18 cellular contexts compared by ENCODE assay signal in the genomic region with DNA sequence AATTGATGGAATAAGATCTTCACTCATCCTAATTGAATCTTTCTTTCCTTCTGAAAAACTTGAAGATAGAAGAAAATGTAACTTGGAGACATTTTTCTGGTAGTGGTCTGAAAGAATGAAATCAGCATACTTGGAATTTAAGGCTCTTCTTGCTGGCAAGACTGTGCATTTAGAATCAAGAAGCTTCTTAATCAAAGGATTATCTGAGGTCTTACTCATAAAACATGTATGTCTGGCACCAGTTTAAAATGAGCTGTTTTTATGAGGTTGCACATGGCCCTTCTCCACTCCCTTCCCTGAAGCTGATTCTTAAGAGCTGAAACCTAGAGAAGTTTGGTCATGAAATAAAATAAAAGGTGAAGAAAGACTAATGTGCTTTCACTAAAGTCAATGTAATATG.
A peak's percentile ranks its signal among the peaks of the same experiment; 100 is the strongest.
DNase-seq lines count a peak whose midpoint lies in the region; ATAC-seq and TF ChIP-seq lines count a peak whose summit lies in the region.
"Had no signal": no experiment of that assay in that cellular context is flagged by ENCODE, and none has a peak within 500 bp of the region (broad histone marks: within the 10 kb centered on the region; RNA-seq: fewer than 3 reads in every experiment).

No MANE protein-coding gene starts in this region.

- no peak for ATAC-seq in Panc1
- no peak for ATAC-seq in HG02678 (IDR thresholded peaks at IDR 0.05; ENCODE audit: unreplicated experiment)

- H3K9me3 ChIP-seq in Panc1 (ENCODE audit: control insufficient read depth, insufficient read depth, low read depth, low read length) (no peaks in the 10 kb centered on the region), osteoblast (ENCODE audit: low read depth, low read length) (no peaks in the 10 kb centered on the region)
- H3K9me3 ChIP-seq: SJSA1, stomach had no signal

- H3K27ac Mint-ChIP-seq in activated CD4-positive, alpha-beta T cell treated with anti-CD3 and anti-CD28 coated beads, Interleukin-2, amount 10 ng/mL, durations not matched to agents 7 days and 5 days, result no peak overlapping the region
- H3K27ac Mint-ChIP-seq: CD8-positive, alpha-beta memory T cell; neural progenitor cell had no signal

- peaks cover 30% of the 10 kb centered on the region for H3K4me1 ChIP-seq in Panc1 (ENCODE audit: control insufficient read depth, insufficient read depth, low read length)
- H3K4me1 ChIP-seq in osteoblast (ENCODE audit: insufficient read depth, low read length), result peaks cover 12% of the 10 kb centered on the region
- H3K4me1 ChIP-seq: neural progenitor cell, stomach had no signal

- H3K27me3 ChIP-seq in Panc1 (ENCODE audit: control insufficient read depth, insufficient read depth, low read length) (no peaks in the 10 kb centered on the region), osteoblast (ENCODE audit: insufficient read depth, low read length) (no peaks in the 10 kb centered on the region)
- H3K27me3 ChIP-seq: neural progenitor cell, SJSA1, stomach had no signal

- intact Hi-C loops in Panc1 (cut with micrococcal nuclease; ENCODE audit: unreplicated experiment), result no loop called here

- in situ Hi-C loops in Panc1 (cut with HindIII; ENCODE audit: low pct_unique_long_range_greater_than_20kb, low sequenced_read_pairs), result no loop called here

- no TSS peak for BruUV-seq in Panc1 (replicated peaks; lab: Mats Ljungman, UMichigan)

- peaks cover 36% of the 10 kb centered on the region for H3K79me2 ChIP-seq in osteoblast (ENCODE audit: insufficient read depth, low read length)

- peak overlapping the region; percentile 33 for H3K4me2 ChIP-seq in osteoblast (ENCODE audit: insufficient read depth, low read length)
- H3K4me2 ChIP-seq: neural progenitor cell had no signal

- peak; percentile 55 for DNase-seq in ELR (ENCODE audit: low read depth)
- no peak for DNase-seq in Panc1 (ENCODE audit: low read depth, low spot score)
- DNase-seq in epithelial cell of esophagus (ENCODE audit: low read depth), result peak; percentile 87
- DNase-seq in osteoblast (ENCODE audit: insufficient read length, low spot score, missing footprints), result peak; percentile 56
- DNase-seq in kidney glomerular epithelial cell (lab: John Stamatoyannopoulos, UW), result no peak
- no peak for DNase-seq in GM19238 (ENCODE audit: insufficient read length, low spot score)
- DNase-seq in activated CD4-positive, alpha-beta T cell treated with anti-CD3 and anti-CD28 coated beads, Interleukin-2, amount 10 ng/mL, durations not matched to agents 7 days and 5 days, result no peak
- DNase-seq: activated effector memory CD4-positive, alpha-beta T cell treated with anti-CD3 and anti-CD28 coated beads, Interleukin-2, amount 50 U/mL, for 16 hours; CD8-positive, alpha-beta memory T cell; GF-D8; MM.1S; NCI-H2107; stomach had no signal

- POLR2A ChIA-PET in Panc1 (lab: Charles Lee), result no interaction called here
- POLR2A ChIA-PET in activated CD4-positive, alpha-beta T cell treated with anti-CD3 and anti-CD28 coated beads, Interleukin-2, amount 10 ng/mL, durations not matched to agents 7 days and 5 days (lab: Charles Lee), result no interaction called here

- no peaks in the 10 kb centered on the region for H3K36me3 ChIP-seq in Panc1 (ENCODE audit: control insufficient read depth, insufficient read depth, low read length)
- H3K36me3 ChIP-seq in osteoblast (ENCODE audit: insufficient read depth, low read length), result peaks cover 5% of the 10 kb centered on the region
- H3K36me3 ChIP-seq: SJSA1 had no signal

- H3K4me1 Mint-ChIP-seq in activated CD4-positive, alpha-beta T cell treated with anti-CD3 and anti-CD28 coated beads, Interleukin-2, amount 10 ng/mL, durations not matched to agents 7 days and 5 days, result no peaks in the 10 kb centered on the region
- H3K4me1 Mint-ChIP-seq: neural progenitor cell had no signal

- CTCF ChIA-PET in Panc1 (lab: Charles Lee), result no interaction called here
- CTCF ChIA-PET in activated CD4-positive, alpha-beta T cell treated with anti-CD3 and anti-CD28 coated beads, Interleukin-2, amount 10 ng/mL, durations not matched to agents 7 days and 5 days (lab: Charles Lee), result no interaction called here

- no peaks in the 10 kb centered on the region for H3K36me3 Mint-ChIP-seq in activated CD4-positive, alpha-beta T cell treated with anti-CD3 and anti-CD28 coated beads, Interleukin-2, amount 10 ng/mL, durations not matched to agents 7 days and 5 days (ENCODE audit: low read depth)

- H3K4me3 Mint-ChIP-seq in activated CD4-positive, alpha-beta T cell treated with anti-CD3 and anti-CD28 coated beads, Interleukin-2, amount 10 ng/mL, durations not matched to agents 7 days and 5 days, result no peak overlapping the region
- H3K4me3 Mint-ChIP-seq: CD8-positive, alpha-beta memory T cell; neural progenitor cell had no signal

- H3K4me3 ChIP-seq in Panc1 (ENCODE audit: low read depth in 2 of 2, low read length in 2 of 2) (no peak overlapping the region), epithelial cell of esophagus (ENCODE audit: low read length) (no peak overlapping the region), osteoblast (ENCODE audit: insufficient read depth, low read length) (no peak overlapping the region)
- H3K4me3 ChIP-seq: neural progenitor cell, SJSA1, skin epidermis, stomach had no signal

- TF ChIP-seq CTCF in Panc1 (IDR thresholded peaks at IDR 0.05) (no peak), epithelial cell of esophagus (IDR thresholded peaks at IDR 0.05; ENCODE audit: insufficient read depth, low read depth, low read length, missing control alignments) (no peak), osteoblast (IDR thresholded peaks at IDR 0.05; ENCODE audit: extremely low read depth, low read depth, low read length) (no peak)

- H3K27ac ChIP-seq in Panc1 (ENCODE audit: low read length), result peak overlapping the region; percentile 34; the same call in 1 of the 2 replicates
- peak overlapping the region; percentile 26 for H3K27ac ChIP-seq in osteoblast (ENCODE audit: low read depth, low read length)
- H3K27ac ChIP-seq: HL-60, neural progenitor cell, SJSA1, stomach had no signal

- no peaks in the 10 kb centered on the region for H4K20me1 ChIP-seq in osteoblast (ENCODE audit: insufficient read depth, low read length)

- H2AFZ ChIP-seq in osteoblast (ENCODE audit: low read length), result no peak overlapping the region
- H2AFZ ChIP-seq: neural progenitor cell had no signal

- no peaks in the 10 kb centered on the region for H3K9me3 Mint-ChIP-seq in activated CD4-positive, alpha-beta T cell treated with anti-CD3 and anti-CD28 coated beads, Interleukin-2, amount 10 ng/mL, durations not matched to agents 7 days and 5 days
- H3K9me3 Mint-ChIP-seq: CD8-positive, alpha-beta memory T cell; neural progenitor cell had no signal

- H3K27me3 Mint-ChIP-seq in activated CD4-positive, alpha-beta T cell treated with anti-CD3 and anti-CD28 coated beads, Interleukin-2, amount 10 ng/mL, durations not matched to agents 7 days and 5 days, result peaks cover 9% of the 10 kb centered on the region

Comparison
In these comparisons a context has a peak if more than half of its experiments do, and no peak if none do; other contexts are left out.
1. DNase-seq: peak in ELR (single experiment), epithelial cell of esophagus (single experiment) and osteoblast (single experiment); none in Panc1 (single experiment), kidney glomerular epithelial cell (single experiment), GM19238 (single experiment) and activated CD4-positive, alpha-beta T cell treated with anti-CD3 and anti-CD28 coated beads, Interleukin-2, amount 10 ng/mL, durations not matched to agents 7 days and 5 days (single experiment).